In genomic region chr14:95811813-95812212, GRCh38 we compare ENCODE assay signal across 13 cellular contexts.
DNase-seq lines count a peak whose midpoint lies in the region; ATAC-seq and TF ChIP-seq lines count a peak whose summit lies in the region.
"Had no signal": no experiment of that assay in that cellular context is flagged by ENCODE, and none has a peak within 500 bp of the region (broad histone marks: within the 10 kb centered on the region; RNA-seq: fewer than 3 reads in every experiment).

No MANE protein-coding gene starts in this region.

- H3K27me3 Mint-ChIP-seq in type B pancreatic cell = peaks cover 27% of the 10 kb centered on the region

- peaks cover 0 to 56% (median 0%) of the 10 kb centered on the region in 4 donors for H3K27me3 ChIP-seq in esophagus muscularis mucosa

- no peaks in the 10 kb centered on the region for H3K36me3 ChIP-seq in esophagus muscularis mucosa

- peaks cover 0 to 15% (median 6%) of the 10 kb centered on the region in 4 donors for H3K9me3 ChIP-seq in esophagus muscularis mucosa
- H3K9me3 ChIP-seq: Caco-2 had no signal

- no peak for TF ChIP-seq POLR2A in esophagus muscularis mucosa (IDR thresholded peaks at IDR 0.05; ENCODE audit: low read depth)

- H3K4me1 Mint-ChIP-seq in type B pancreatic cell (ENCODE audit: unreplicated experiment) = no peaks in the 10 kb centered on the region

- H3K36me3 Mint-ChIP-seq in type B pancreatic cell = no peaks in the 10 kb centered on the region
- H3K36me3 Mint-ChIP-seq: CD8-positive, alpha-beta T cell had no signal

- TF ChIP-seq EP300 in esophagus muscularis mucosa (IDR thresholded peaks at IDR 0.05) = no peak

- no peaks in the 10 kb centered on the region for H3K9me3 Mint-ChIP-seq in type B pancreatic cell

- H3K4me1 ChIP-seq in esophagus muscularis mucosa = no peaks in the 10 kb centered on the region
- H3K4me1 ChIP-seq: Caco-2 had no signal

- no peak overlapping the region for H3K27ac ChIP-seq in esophagus muscularis mucosa (replicated peaks in 1 of 4)

- WGBS in esophagus muscularis mucosa = 86% methylated on average over 4 of the region's 4 CpGs

- intact Hi-C loops in esophagus muscularis mucosa (cut with DNase I) = no loop called here

- no peak for TF ChIP-seq CTCF in esophagus muscularis mucosa (IDR thresholded peaks at IDR 0.05)
- no peak for TF ChIP-seq CTCF in type B pancreatic cell (conservative IDR thresholded peaks at IDR 0.05)

- no peak overlapping the region for H3K4me3 ChIP-seq in esophagus muscularis mucosa

- H3K27ac Mint-ChIP-seq in type B pancreatic cell = no peak overlapping the region
- H3K27ac Mint-ChIP-seq: CD8-positive, alpha-beta T cell had no signal

- ATAC-seq in HG02798 (IDR thresholded peaks at IDR 0.05; ENCODE audit: poor library complexity, unreplicated experiment) = no peak
- ATAC-seq: CD8-positive, alpha-beta T cell had no signal

- no peak overlapping the region for H3K4me3 Mint-ChIP-seq in type B pancreatic cell
- H3K4me3 Mint-ChIP-seq: CD8-positive, alpha-beta T cell had no signal

- DNase-seq in esophagus muscularis mucosa (ENCODE audit: extremely low spot score) (peak; percentile 60), mesenteric fat pad (ENCODE audit: low spot score) (peak; percentile 12), type B pancreatic cell (ENCODE audit: extremely low spot score, unreplicated experiment) (peak; percentile 7), GOT3 (lab: John Stamatoyannopoulos, UW) (no peak)
- DNase-seq in stimulated activated naive CD4-positive, alpha-beta T cell (lab: John Stamatoyannopoulos, UW) = no peak
- DNase-seq: C1 segment of cervical spinal cord; Caco-2; CD8-positive, alpha-beta T cell; DMS153; DND-41; H7; HCEC 1CT had no signal

Comparison
In these comparisons a context has a peak if more than half of its experiments do, and no peak if none do; other contexts are left out.
1. DNase-seq: peak in esophagus muscularis mucosa (single experiment), mesenteric fat pad (single experiment) and type B pancreatic cell (single experiment); none in GOT3 (single experiment) and stimulated activated naive CD4-positive, alpha-beta T cell (0 of 6).